ENCODE assay signal across 21 cellular contexts in the genomic region with DNA sequence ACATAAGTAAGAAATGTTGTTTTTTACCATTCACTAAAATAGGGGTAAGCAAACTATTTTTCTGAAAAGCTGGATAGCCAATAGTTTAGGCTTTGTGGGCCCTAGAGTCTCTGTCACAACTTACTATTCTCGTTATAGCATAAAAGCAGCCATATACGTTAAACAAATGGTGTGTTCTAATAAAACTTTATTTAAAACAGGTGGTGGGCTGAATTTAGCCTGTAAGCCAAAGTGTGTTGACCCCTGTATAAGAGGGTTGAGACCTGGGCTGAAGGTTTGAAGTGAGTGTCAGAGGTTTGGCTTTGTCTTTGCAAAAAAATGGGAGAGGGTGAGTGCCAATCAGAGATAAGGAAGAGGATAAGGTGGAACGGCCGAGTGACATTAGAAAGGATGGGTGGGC.
"Had no signal": no experiment of that assay in that cellular context is flagged by ENCODE, and none has a peak within 500 bp of the region (broad histone marks: within the 10 kb centered on the region; RNA-seq: fewer than 3 reads in every experiment).

No MANE protein-coding gene starts in this region.

- H3K27ac ChIP-seq: brain microvascular endothelial cell, lower lobe of right lung, sigmoid colon, spleen, tibial artery, VCaP had no signal

- H3K4me3 Mint-ChIP-seq: activated T-cell treated with anti-CD3 and anti-CD28 coated beads, Interleukin-2, amount 50 U/mL, for 24 hours; activated T-helper 17 cell treated with anti-CD3 and anti-CD28 coated beads, Interleukin-2, amount 50 U/mL, for 72 hours; naive thymus-derived CD8-positive, alpha-beta T cell had no signal

- H3K9me3 ChIP-seq: heart right ventricle, lower lobe of right lung, sigmoid colon, spleen, tibial artery had no signal

- H3K4me1 Mint-ChIP-seq: activated T-helper 17 cell treated with anti-CD3 and anti-CD28 coated beads, Interleukin-2, amount 50 U/mL, for 72 hours; naive thymus-derived CD8-positive, alpha-beta T cell had no signal

- H3K36me3 ChIP-seq: brain microvascular endothelial cell, heart right ventricle, lower lobe of right lung, sigmoid colon, spleen, tibial artery had no signal

- H3K4me1 ChIP-seq: lower lobe of right lung, sigmoid colon, spleen, tibial artery had no signal

- H3K27ac Mint-ChIP-seq: activated naive CD4-positive, alpha-beta T cell treated with anti-CD3 and anti-CD28 coated beads, Interleukin-2, amount 50 U/mL, for 72 hours; activated T-cell treated with anti-CD3 and anti-CD28 coated beads, Interleukin-2, amount 50 U/mL, for 24 hours; activated T-helper 17 cell treated with anti-CD3 and anti-CD28 coated beads, Interleukin-2, amount 50 U/mL, for 72 hours; naive thymus-derived CD8-positive, alpha-beta T cell had no signal

- DNase-seq: activated CD4-positive, alpha-beta T cell treated with anti-CD3 and anti-CD28 coated beads, Interleukin-2, amount 50 U/mL, for 1 hour; activated CD4-positive, CD25-positive, alpha-beta regulatory T cell treated with anti-CD3 and anti-CD28 coated beads, Interleukin-2, amount 50 U/mL, for 72 hours; activated CD8-positive, alpha-beta memory T cell treated with anti-CD3 and anti-CD28 coated beads for 24 hours; activated CD8-positive, alpha-beta memory T cell treated with anti-CD3 and anti-CD28 coated beads, Interleukin-2, amount 50 U/mL, for 4 hours; activated T-cell treated with anti-CD3 and anti-CD28 coated beads, Interleukin-2, amount 50 U/mL, for 24 hours; aorta; effector CD8-positive, alpha-beta T cell; lower lobe of right lung; naive thymus-derived CD8-positive, alpha-beta T cell; sigmoid colon; spleen; stimulated activated CD4-positive, alpha-beta T cell treated with anti-CD3 and anti-CD28 coated beads, Interleukin-4, amount 100 ng/mL, for 1 hour; stimulated activated naive CD8-positive, alpha-beta T cell treated with anti-CD3 and anti-CD28 coated beads, Interleukin-15, Interleukin-2, amounts not matched to agents 100 U/mL and 50 U/mL, for 24 hours; T-helper 2 cell had no signal

- H3K36me3 Mint-ChIP-seq: activated naive CD4-positive, alpha-beta T cell treated with anti-CD3 and anti-CD28 coated beads, Interleukin-2, amount 50 U/mL, for 72 hours; naive thymus-derived CD8-positive, alpha-beta T cell had no signal

- H3K9me3 Mint-ChIP-seq: activated naive CD4-positive, alpha-beta T cell treated with anti-CD3 and anti-CD28 coated beads, Interleukin-2, amount 50 U/mL, for 72 hours; activated T-cell treated with anti-CD3 and anti-CD28 coated beads, Interleukin-2, amount 50 U/mL, for 24 hours; activated T-helper 17 cell treated with anti-CD3 and anti-CD28 coated beads, Interleukin-2, amount 50 U/mL, for 72 hours; naive thymus-derived CD8-positive, alpha-beta T cell had no signal

- ATAC-seq: activated T-helper 17 cell treated with anti-CD3 and anti-CD28 coated beads, Interleukin-2, amount 50 U/mL, for 72 hours; left lobe of liver; naive thymus-derived CD8-positive, alpha-beta T cell; stimulated activated naive CD8-positive, alpha-beta T cell treated with anti-CD3 and anti-CD28 coated beads, Interleukin-15, Interleukin-2, amounts not matched to agents 100 U/mL and 50 U/mL, for 24 hours had no signal

- H3K27me3 ChIP-seq: brain microvascular endothelial cell, heart right ventricle, sigmoid colon, tibial artery had no signal

- H3K4me3 ChIP-seq: heart right ventricle, lower lobe of right lung, sigmoid colon, spleen, tibial artery had no signal
